In the genomic region with DNA sequence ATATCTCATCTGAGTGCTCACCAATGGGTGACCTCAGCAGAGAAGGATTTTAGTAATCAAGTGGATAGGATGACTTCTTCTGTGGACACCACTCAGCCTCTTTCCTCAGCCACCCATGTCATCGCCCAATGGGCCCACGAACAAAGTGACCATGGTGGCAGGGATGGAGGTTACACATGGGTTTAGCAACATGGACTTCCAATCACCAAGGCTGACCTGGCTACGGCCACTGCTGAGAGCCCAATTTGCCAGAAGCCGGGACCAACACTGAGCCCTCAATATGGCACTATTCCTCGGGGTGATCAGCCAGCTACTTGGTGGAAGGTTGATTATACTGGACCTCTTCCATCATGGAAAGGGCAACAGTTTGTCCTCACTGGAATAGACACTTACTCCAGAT, we compare ENCODE assay signal across 22 cellular contexts.
"Had no signal": no experiment of that assay in that cellular context is flagged by ENCODE, and none has a peak within 500 bp of the region (broad histone marks: within the 10 kb centered on the region; RNA-seq: fewer than 3 reads in every experiment).

No MANE protein-coding gene starts in this region.

- DNase-seq: stimulated activated CD4-positive, alpha-beta T cell treated with anti-CD3 and anti-CD28 coated beads, Interleukin-2, amount 100 ng/mL, for 48 hours; stimulated activated CD4-positive, alpha-beta T cell treated with anti-CD3 and anti-CD28 coated beads, Interleukin-4, amount 100 ng/mL, for 1 hour; stimulated activated CD4-positive, alpha-beta T cell treated with anti-CD3 and anti-CD28 coated beads, Interleukin-4, amount 100 ng/mL, for 24 hours; stimulated activated CD4-positive, alpha-beta T cell treated with anti-CD3 and anti-CD28 coated beads, Interleukin-4, amount 100 ng/mL, for 4 hours; stimulated activated CD8-positive, alpha-beta memory T cell treated with anti-CD3 and anti-CD28 coated beads, Interleukin-4, amount 100 ng/mL, for 48 hours; stimulated activated naive B cell treated with anti-CD40 and anti-IgM and Interleukin-4, amounts not matched to agents 10 μg/mL and 1 μg/mL and 100 μg/mL, for 72 hours; stimulated activated naive CD4-positive, alpha-beta T cell; stimulated activated naive CD4-positive, alpha-beta T cell treated with Interleukin-2 at 50 U/mL for 16 hours; stimulated activated naive CD8-positive, alpha-beta T cell treated with anti-CD3 and anti-CD28 coated beads, Interleukin-15, amount 100 ng/mL, for 72 hours; stimulated activated naive CD8-positive, alpha-beta T cell treated with anti-CD3 and anti-CD28 coated beads, Interleukin-15, Interleukin-2, amounts not matched to agents 100 U/mL and 50 U/mL, for 24 hours; stomach; substantia nigra; testis; thyroid gland; tibial artery; transverse colon; trophoblast cell; upper lobe of left lung; upper lobe of right lung; uterus had no signal

- ATAC-seq: stimulated activated effector memory CD8-positive, alpha-beta T cell treated with anti-CD3 and anti-CD28 coated beads, Interleukin-12 subunit alpha, Interleukin-12 subunit beta, amount 100 ng/mL, for 72 hours; stimulated activated memory B cell treated with anti-CD40 and anti-IgM and Interleukin-4, amounts not matched to agents 10 μg/mL and 1 μg/mL and 100 μg/mL, for 72 hours; stimulated activated naive B cell treated with anti-CD40 and anti-IgM and Interleukin-4, amounts not matched to agents 10 μg/mL and 1 μg/mL and 100 μg/mL, for 72 hours; stimulated activated naive CD8-positive, alpha-beta T cell treated with anti-CD3 and anti-CD28 coated beads, Interleukin-15, amount 100 ng/mL, for 72 hours; stimulated activated naive CD8-positive, alpha-beta T cell treated with anti-CD3 and anti-CD28 coated beads, Interleukin-15, Interleukin-2, amounts not matched to agents 100 U/mL and 50 U/mL, for 24 hours; upper lobe of right lung had no signal
